15 cellular contexts compared by ENCODE assay signal in genomic region chr17:38357488-38358123, GRCh38. TPM values are rescaled to one million over a fixed set of nuclear protein-coding genes. Genes with fewer than 3 reads are reported as not detected.
DNase-seq lines count a peak whose midpoint lies in the region; ATAC-seq and TF ChIP-seq lines count a peak whose summit lies in the region.
"Had no signal": no experiment of that assay in that cellular context is flagged by ENCODE, and none has a peak within 500 bp of the region (broad histone marks: within the 10 kb centered on the region; RNA-seq: fewer than 3 reads in every experiment).

No MANE protein-coding gene starts in this region.

- H3K9me3 ChIP-seq in gastrocnemius medialis = no peaks in the 10 kb centered on the region

- in situ Hi-C loops in gastrocnemius medialis (cut with MboI; ENCODE audit: low sequenced_read_pairs in 4 of 4) = no loop called here

- ATAC-seq in gastrocnemius medialis = no peak
- no peak for ATAC-seq in HG03025 (IDR thresholded peaks at IDR 0.05; ENCODE audit: low FRiP score, unreplicated experiment)
- ATAC-seq: T-helper 17 cell had no signal

- H3K4me1 Mint-ChIP-seq in activated naive CD8-positive, alpha-beta T cell treated with anti-CD3 and anti-CD28 coated beads for 36 hours = peaks cover 40% of the 10 kb centered on the region

- H3K27ac Mint-ChIP-seq in activated naive CD8-positive, alpha-beta T cell treated with anti-CD3 and anti-CD28 coated beads for 36 hours = no peak overlapping the region
- H3K27ac Mint-ChIP-seq: activated naive CD4-positive, alpha-beta T cell treated with anti-CD3 and anti-CD28 coated beads, Interleukin-2, amount 50 U/mL, for 24 hours; neural progenitor cell; T-helper 17 cell had no signal

- TF ChIP-seq CTCF in VCaP (conservative IDR thresholded peaks at IDR 0.05) (no peak), gastrocnemius medialis (IDR thresholded peaks at IDR 0.05 in 4 of 5, conservative IDR thresholded peaks at IDR 0.05 in 1 of 5) (no peak)

- no peaks in the 10 kb centered on the region for H3K27me3 Mint-ChIP-seq in activated naive CD8-positive, alpha-beta T cell treated with anti-CD3 and anti-CD28 coated beads for 36 hours
- H3K27me3 Mint-ChIP-seq: activated naive CD4-positive, alpha-beta T cell treated with anti-CD3 and anti-CD28 coated beads, Interleukin-2, amount 50 U/mL, for 24 hours; T-helper 17 cell had no signal

- peaks cover 73 to 84% of the 10 kb centered on the region in 2 donors for H3K4me1 ChIP-seq in gastrocnemius medialis

- intact Hi-C loops in gastrocnemius medialis (cut with DNase I; ENCODE audit: low total_unique reads) = no loop called here

- no peaks in the 10 kb centered on the region for H3K36me3 ChIP-seq in gastrocnemius medialis
- H3K36me3 ChIP-seq: neural progenitor cell had no signal

- no peak overlapping the region for H3K4me3 ChIP-seq in gastrocnemius medialis
- H3K4me3 ChIP-seq: lung, neural progenitor cell had no signal

- no peak for TF ChIP-seq POLR2A in gastrocnemius medialis (IDR thresholded peaks at IDR 0.05)

- DNase-seq in EH (ENCODE audit: low read depth) (peak; percentile 28), inferior parietal cortex (ENCODE audit: extremely low spot score) (peak; percentile 35), gastrocnemius medialis (no peak), SW480 (ENCODE audit: low spot score) (no peak), COLO668 (lab: John Stamatoyannopoulos, UW; ENCODE audit: unreplicated experiment) (no peak)
- no peak for DNase-seq in activated naive CD8-positive, alpha-beta T cell treated with anti-CD3 and anti-CD28 coated beads for 36 hours
- DNase-seq: activated CD4-positive, CD25-positive, alpha-beta regulatory T cell treated with anti-CD3 and anti-CD28 coated beads, Interleukin-2, amount 50 U/mL, for 72 hours; central memory CD4-positive, alpha-beta T cell; NCI-H526 treated with DMSO at 0.1 percent for 48 hours; T-helper 17 cell had no signal

- H3K36me3 Mint-ChIP-seq in activated naive CD8-positive, alpha-beta T cell treated with anti-CD3 and anti-CD28 coated beads for 36 hours = no peaks in the 10 kb centered on the region

- H3K27me3 ChIP-seq in gastrocnemius medialis = no peaks in the 10 kb centered on the region
- H3K27me3 ChIP-seq: neural progenitor cell had no signal

- peak overlapping the region; percentile 87 for H3K27ac ChIP-seq in VCaP
- peak overlapping the region; percentile 28 to 42 (median 40) for H3K27ac ChIP-seq in gastrocnemius medialis
- H3K27ac ChIP-seq: neural progenitor cell had no signal

- H3K9me3 Mint-ChIP-seq in activated naive CD8-positive, alpha-beta T cell treated with anti-CD3 and anti-CD28 coated beads for 36 hours = no peaks in the 10 kb centered on the region
- H3K9me3 Mint-ChIP-seq: activated naive CD4-positive, alpha-beta T cell treated with anti-CD3 and anti-CD28 coated beads, Interleukin-2, amount 50 U/mL, for 24 hours; neural progenitor cell had no signal

- no peak overlapping the region for H3K4me3 Mint-ChIP-seq in activated naive CD8-positive, alpha-beta T cell treated with anti-CD3 and anti-CD28 coated beads for 36 hours
- H3K4me3 Mint-ChIP-seq: activated naive CD4-positive, alpha-beta T cell treated with anti-CD3 and anti-CD28 coated beads, Interleukin-2, amount 50 U/mL, for 24 hours; neural progenitor cell; T-helper 17 cell had no signal

RNA-seq across cellular contexts. Expression of gene SOCS7, which starts 6.0 kb away (rescaled TPM):
- 10 to 100 TPM; 16.3 to 19.9 (median 19.5) TPM for total RNA-seq in gastrocnemius medialis
- 10 to 100 TPM; 17.3 to 18.2 TPM for total RNA-seq in activated naive CD8-positive, alpha-beta T cell treated with anti-CD3 and anti-CD28 coated beads for 36 hours

RNA-seq across cellular contexts. Expression of gene GPR179, which starts 13.8 kb away (rescaled TPM):
- total RNA-seq in gastrocnemius medialis = under 1 TPM; 0.07 to 0.20 (median 0.18) TPM
- under 1 TPM; 0.23 to 0.34 TPM for total RNA-seq in activated naive CD8-positive, alpha-beta T cell treated with anti-CD3 and anti-CD28 coated beads for 36 hours
- total RNA-seq: T-helper 17 cell had no signal

Comparison
In these comparisons a context has a peak if more than half of its experiments do, and no peak if none do; other contexts are left out.
1. DNase-seq: peak in EH (single experiment) and inferior parietal cortex (single experiment); none in gastrocnemius medialis (0 of 2), SW480 (single experiment), activated naive CD8-positive, alpha-beta T cell treated with anti-CD3 and anti-CD28 coated beads for 36 hours (single experiment) and COLO668 (single experiment).